In genomic region chr4:114921790-114922581, GRCh38 we compare ENCODE assay signal across 16 cellular contexts.
DNase-seq lines count a peak whose midpoint lies in the region; ATAC-seq and TF ChIP-seq lines count a peak whose summit lies in the region.
"Had no signal": no experiment of that assay in that cellular context is flagged by ENCODE, and none has a peak within 500 bp of the region (broad histone marks: within the 10 kb centered on the region; RNA-seq: fewer than 3 reads in every experiment).

No MANE protein-coding gene starts in this region.

- H2AFZ ChIP-seq in neural progenitor cell (replicated peaks) = no peak overlapping the region

- H3K4me3 ChIP-seq in HUES6 (ENCODE audit: low read depth, low read length) (no peak overlapping the region; the same call in 1 of the 2 replicates), neural progenitor cell (no peak overlapping the region), tibial artery (no peak overlapping the region)
- H3K4me3 ChIP-seq: left lung, testis had no signal

- TF ChIP-seq CTCF in WTC11 (IDR thresholded peaks at IDR 0.05) = no peak
- no peak for TF ChIP-seq CTCF in neural progenitor cell (IDR thresholded peaks at IDR 0.05)
- TF ChIP-seq CTCF in Calu3 (IDR thresholded peaks at IDR 0.05; ENCODE audit: unreplicated experiment) = no peak
- TF ChIP-seq CTCF in tibial artery (IDR thresholded peaks at IDR 0.05) = no peak

- DNase-seq in NCI-H2171 (lab: John Stamatoyannopoulos, UW) (peak; percentile 61), WTC11 (ENCODE audit: low spot score) (no peak), neural progenitor cell (ENCODE audit: low spot score) (peak; percentile 30), Calu3 (no peak), tibial artery (no peak)
- DNase-seq in naive thymus-derived CD8-positive, alpha-beta T cell = no peak
- DNase-seq: activated CD4-positive, alpha-beta T cell treated with anti-CD3 and anti-CD28 coated beads, Interleukin-2, amount 50 U/mL, for 4 hours; CD4-positive, CD25-positive, alpha-beta regulatory T cell; head of caudate nucleus; T-helper 1 cell; testis had no signal

- H3F3A ChIP-seq in neural progenitor cell (ENCODE audit: low read depth) = peaks cover 20% of the 10 kb centered on the region

- H3K27ac Mint-ChIP-seq in WTC11 = peak overlapping the region; percentile 86
- H3K27ac Mint-ChIP-seq in neural progenitor cell = peak overlapping the region; percentile 87
- no peak overlapping the region for H3K27ac Mint-ChIP-seq in Calu3 (ENCODE audit: unreplicated experiment)
- H3K27ac Mint-ChIP-seq in naive thymus-derived CD8-positive, alpha-beta T cell = no peak overlapping the region
- H3K27ac Mint-ChIP-seq: activated T-helper 17 cell treated with anti-CD3 and anti-CD28 coated beads, Interleukin-2, amount 50 U/mL, for 72 hours had no signal

- no peaks in the 10 kb centered on the region for H3K79me2 ChIP-seq in neural progenitor cell (ENCODE audit: low read depth)

- H3K4me1 Mint-ChIP-seq in WTC11 = peaks cover 55% of the 10 kb centered on the region
- H3K4me1 Mint-ChIP-seq in neural progenitor cell = peaks cover 54% of the 10 kb centered on the region
- peaks cover 12% of the 10 kb centered on the region for H3K4me1 Mint-ChIP-seq in Calu3 (ENCODE audit: low read depth, unreplicated experiment)
- no peaks in the 10 kb centered on the region for H3K4me1 Mint-ChIP-seq in naive thymus-derived CD8-positive, alpha-beta T cell
- H3K4me1 Mint-ChIP-seq: activated T-helper 17 cell treated with anti-CD3 and anti-CD28 coated beads, Interleukin-2, amount 50 U/mL, for 72 hours; CD4-positive, CD25-positive, alpha-beta regulatory T cell had no signal

- peak; percentile 35 for ATAC-seq in WTC11
- no peak for ATAC-seq in HG03280 (IDR thresholded peaks at IDR 0.05; ENCODE audit: unreplicated experiment)
- ATAC-seq in naive thymus-derived CD8-positive, alpha-beta T cell = no peak
- ATAC-seq: activated T-helper 17 cell treated with anti-CD3 and anti-CD28 coated beads, Interleukin-2, amount 50 U/mL, for 72 hours; left lung had no signal

- H3K4me3 Mint-ChIP-seq in WTC11 = no peak overlapping the region; the same call in 1 of the 2 replicates
- H3K4me3 Mint-ChIP-seq in neural progenitor cell = peak overlapping the region; percentile 65
- H3K4me3 Mint-ChIP-seq in Calu3 (ENCODE audit: low read depth, unreplicated experiment) = no peak overlapping the region
- no peak overlapping the region for H3K4me3 Mint-ChIP-seq in naive thymus-derived CD8-positive, alpha-beta T cell
- H3K4me3 Mint-ChIP-seq: activated T-helper 17 cell treated with anti-CD3 and anti-CD28 coated beads, Interleukin-2, amount 50 U/mL, for 72 hours; CD4-positive, CD25-positive, alpha-beta regulatory T cell had no signal

- H3K9me3 ChIP-seq in HUES6 (ENCODE audit: control insufficient read depth, insufficient read depth, low read depth, low read length) (no peaks in the 10 kb centered on the region), neural progenitor cell (ENCODE audit: low read depth) (no peaks in the 10 kb centered on the region), tibial artery (no peaks in the 10 kb centered on the region)
- H3K9me3 ChIP-seq: left lung, testis had no signal

- H3K4me2 ChIP-seq in neural progenitor cell = peak overlapping the region; percentile 2

- H3K36me3 Mint-ChIP-seq in WTC11 = no peaks in the 10 kb centered on the region
- no peaks in the 10 kb centered on the region for H3K36me3 Mint-ChIP-seq in neural progenitor cell
- no peaks in the 10 kb centered on the region for H3K36me3 Mint-ChIP-seq in Calu3 (ENCODE audit: insufficient read depth, unreplicated experiment)
- no peaks in the 10 kb centered on the region for H3K36me3 Mint-ChIP-seq in naive thymus-derived CD8-positive, alpha-beta T cell
- H3K36me3 Mint-ChIP-seq: CD4-positive, CD25-positive, alpha-beta regulatory T cell had no signal

- no TSS peak for BruUV-seq in Calu3 (replicated peaks; lab: Mats Ljungman, UMichigan)

- H3K4me1 ChIP-seq in HUES6 (ENCODE audit: control insufficient read depth, insufficient read depth, low read length) = peaks cover 34% of the 10 kb centered on the region
- H3K4me1 ChIP-seq in neural progenitor cell = peaks cover 54% of the 10 kb centered on the region
- no peaks in the 10 kb centered on the region for H3K4me1 ChIP-seq in tibial artery
- H3K4me1 ChIP-seq: left lung had no signal

- no peaks in the 10 kb centered on the region for H4K20me1 ChIP-seq in neural progenitor cell (ENCODE audit: low read depth)

- POLR2A ChIA-PET in WTC11 (lab: Charles Lee) = no interaction called here
- POLR2A ChIA-PET in naive thymus-derived CD8-positive, alpha-beta T cell (lab: Charles Lee) = no interaction called here

- H3K9ac ChIP-seq in HUES6 (ENCODE audit: low read length) = no peak overlapping the region
- no peak overlapping the region for H3K9ac ChIP-seq in neural progenitor cell

- intact Hi-C loops in Calu3 (cut with micrococcal nuclease; ENCODE audit: unreplicated experiment) = no loop called here
- intact Hi-C loops in tibial artery (cut with DNase I; ENCODE audit: low total_unique reads) = no loop called here

- no peaks in the 10 kb centered on the region for H3K27me3 Mint-ChIP-seq in WTC11 (ENCODE audit: low read depth)
- no peaks in the 10 kb centered on the region for H3K27me3 Mint-ChIP-seq in neural progenitor cell (ENCODE audit: insufficient read depth, low read depth)
- H3K27me3 Mint-ChIP-seq in Calu3 (ENCODE audit: unreplicated experiment) = no peaks in the 10 kb centered on the region
- H3K27me3 Mint-ChIP-seq in naive thymus-derived CD8-positive, alpha-beta T cell = peaks cover 0 to 1% (median 0%) of the 10 kb centered on the region in 5 donors
- H3K27me3 Mint-ChIP-seq: activated T-helper 17 cell treated with anti-CD3 and anti-CD28 coated beads, Interleukin-2, amount 50 U/mL, for 72 hours; CD4-positive, CD25-positive, alpha-beta regulatory T cell had no signal

- H3K9me3 Mint-ChIP-seq in WTC11 (no peaks in the 10 kb centered on the region), neural progenitor cell (no peaks in the 10 kb centered on the region), Calu3 (ENCODE audit: low read depth, unreplicated experiment) (no peaks in the 10 kb centered on the region)
- H3K9me3 Mint-ChIP-seq in naive thymus-derived CD8-positive, alpha-beta T cell = peaks cover 0 to 4% (median 1%) of the 10 kb centered on the region in 9 donors
- H3K9me3 Mint-ChIP-seq: activated T-helper 17 cell treated with anti-CD3 and anti-CD28 coated beads, Interleukin-2, amount 50 U/mL, for 72 hours; nephron had no signal

- H3K27ac ChIP-seq in HUES6 (ENCODE audit: low read depth, low read length) (peak overlapping the region; percentile 54; the same call in 1 of the 2 replicates), neural progenitor cell (peak overlapping the region; percentile 43), tibial artery (no peak overlapping the region)
- H3K27ac ChIP-seq: left lung, testis had no signal

- CTCF ChIA-PET in WTC11 (lab: Charles Lee) = no interaction called here
- CTCF ChIA-PET in Calu3 (lab: Charles Lee) = no interaction called here

- H3K36me3 ChIP-seq in HUES6 (ENCODE audit: control insufficient read depth, insufficient read depth, low read length) = no peaks in the 10 kb centered on the region
- no peaks in the 10 kb centered on the region for H3K36me3 ChIP-seq in neural progenitor cell
- H3K36me3 ChIP-seq in tibial artery = no peaks in the 10 kb centered on the region
- H3K36me3 ChIP-seq: left lung had no signal

- H3K27me3 ChIP-seq in HUES6 (ENCODE audit: control insufficient read depth, insufficient read depth, low read length) = no peaks in the 10 kb centered on the region
- H3K27me3 ChIP-seq in neural progenitor cell = no peaks in the 10 kb centered on the region
- H3K27me3 ChIP-seq in tibial artery = no peaks in the 10 kb centered on the region
- H3K27me3 ChIP-seq: left lung, testis had no signal

TF ChIP-seq in WTC11, 78 proteins besides CTCF, POLR2A, EP300 and RAD21:
- no peak for TF ChIP-seq JAZF1 (CRISPR knock-in tag; IDR thresholded peaks at IDR 0.05)
- TF ChIP-seq MYBL2 (CRISPR knock-in tag; IDR thresholded peaks at IDR 0.05) = no peak
- 0 out of 2 replicates have a peak, but pooled peaks have one; percentile 26 for TF ChIP-seq ZNF317 (CRISPR knock-in tag; IDR thresholded peaks at IDR 0.05; ENCODE audit: borderline replicate concordance, low read depth)

Comparison
In these comparisons a context has a peak if more than half of its experiments do, and no peak if none do; other contexts are left out.
1. H3K27ac ChIP-seq: peak in HUES6 (single experiment) and neural progenitor cell (single experiment); none in tibial artery (0 of 2).
2. DNase-seq: peak in NCI-H2171 (single experiment) and neural progenitor cell (single experiment); none in WTC11 (single experiment), Calu3 (single experiment), tibial artery (0 of 2) and naive thymus-derived CD8-positive, alpha-beta T cell (0 of 10).
3. H3K27ac Mint-ChIP-seq: peak in WTC11 (single experiment) and neural progenitor cell (single experiment); none in Calu3 (single experiment) and naive thymus-derived CD8-positive, alpha-beta T cell (0 of 10).